ENCODE assay signal across 37 cellular contexts in genomic region chr17:60352569-60352968, GRCh38.
"Had no signal": no experiment of that assay in that cellular context is flagged by ENCODE, and none has a peak within 500 bp of the region (broad histone marks: within the 10 kb centered on the region; RNA-seq: fewer than 3 reads in every experiment).

No MANE protein-coding gene starts in this region.

- H3K9me3 Mint-ChIP-seq: activated CD8-positive, alpha-beta T cell treated with anti-CD3 and anti-CD28 coated beads for 36 hours; activated naive CD4-positive, alpha-beta T cell treated with anti-CD3 and anti-CD28 coated beads for 36 hours; activated naive CD8-positive, alpha-beta T cell treated with anti-CD3 and anti-CD28 coated beads, Interleukin-2, amount 50 U/mL, for 24 hours; T-helper 1 cell treated with Interleukin-12 subunit alpha and Interleukin-12 subunit beta and Interleukin-4 antibody, amounts not matched to agents 30 μg/mL and 1 μg/mL, for 36 hours had no signal

- H3K4me1 ChIP-seq: colonic mucosa had no signal

- H3K27ac ChIP-seq: adrenal gland, body of pancreas, cardiac muscle cell, colonic mucosa, epithelial cell of prostate, esophagus squamous epithelium, gastroesophageal sphincter, heart right ventricle had no signal

- H3K4me3 ChIP-seq: adrenal gland, body of pancreas, cardiac muscle cell, colonic mucosa, esophagus squamous epithelium, gastroesophageal sphincter, heart right ventricle had no signal

- H3K4me3 Mint-ChIP-seq: activated B cell treated with CpG ODN at 0.5 μM for 24 hours; activated CD8-positive, alpha-beta memory T cell treated with anti-CD3 and anti-CD28 coated beads, Interleukin-2, amount 10 ng/mL, durations not matched to agents 7 days and 5 days; activated CD8-positive, alpha-beta T cell treated with anti-CD3 and anti-CD28 coated beads for 36 hours; activated naive CD4-positive, alpha-beta T cell treated with anti-CD3 and anti-CD28 coated beads for 36 hours; activated naive CD4-positive, alpha-beta T cell treated with anti-CD3 and anti-CD28 coated beads, Interleukin-2, amount 50 U/mL, for 24 hours; activated naive CD8-positive, alpha-beta T cell treated with anti-CD3 and anti-CD28 coated beads for 36 hours; activated naive CD8-positive, alpha-beta T cell treated with anti-CD3 and anti-CD28 coated beads, Interleukin-2, amount 50 U/mL, for 24 hours; activated T-helper 1 cell treated with anti-CD3 and anti-CD28 coated beads, Interleukin-12 subunit alpha, Interleukin-12 subunit beta, Interleukin-2, Interleukin-4 antibody, amounts not matched to agents 30 ng/mL and 10 ng/mL and 1 ng/mL, durations not matched to agents 14 hours and 24 hours and 36 hours; T-cell; T-helper 1 cell treated with Interleukin-12 subunit alpha and Interleukin-12 subunit beta and Interleukin-4 antibody, amounts not matched to agents 30 μg/mL and 1 μg/mL, for 36 hours; T-helper 2 cell treated with Interferon-gamma antibody and Interleukin-4, amounts not matched to agents 5 μg/mL and 100 μg/mL, for 36 hours had no signal

- H3K9me3 ChIP-seq: adrenal gland, body of pancreas, colonic mucosa, esophagus squamous epithelium, gastroesophageal sphincter had no signal

- ATAC-seq: activated CD4-positive, CD25-positive, alpha-beta regulatory T cell treated with anti-CD3 and anti-CD28 coated beads, Interleukin-2, amount 50 U/mL, for 24 hours; activated CD8-positive, alpha-beta memory T cell treated with anti-CD3 and anti-CD28 coated beads, Interleukin-2, amount 10 ng/mL, durations not matched to agents 7 days and 5 days; activated CD8-positive, alpha-beta T cell treated with anti-CD3 and anti-CD28 coated beads for 36 hours; activated naive CD8-positive, alpha-beta T cell treated with anti-CD3 and anti-CD28 coated beads, Interleukin-2, amount 50 U/mL, for 24 hours; body of pancreas; gastroesophageal sphincter; heart right ventricle; T-cell had no signal

- H3K36me3 ChIP-seq: adrenal gland, cardiac muscle cell, colonic mucosa, esophagus squamous epithelium, gastroesophageal sphincter, heart right ventricle had no signal

- H3K27ac Mint-ChIP-seq: activated B cell treated with CpG ODN at 0.5 μM for 24 hours; activated CD8-positive, alpha-beta memory T cell treated with anti-CD3 and anti-CD28 coated beads, Interleukin-2, amount 10 ng/mL, durations not matched to agents 7 days and 5 days; activated CD8-positive, alpha-beta T cell treated with anti-CD3 and anti-CD28 coated beads for 36 hours; activated naive CD4-positive, alpha-beta T cell treated with anti-CD3 and anti-CD28 coated beads for 36 hours; activated naive CD4-positive, alpha-beta T cell treated with anti-CD3 and anti-CD28 coated beads, Interleukin-2, amount 50 U/mL, for 24 hours; activated naive CD8-positive, alpha-beta T cell treated with anti-CD3 and anti-CD28 coated beads for 36 hours; activated naive CD8-positive, alpha-beta T cell treated with anti-CD3 and anti-CD28 coated beads, Interleukin-2, amount 50 U/mL, for 24 hours; activated T-helper 1 cell treated with anti-CD3 and anti-CD28 coated beads, Interleukin-12 subunit alpha, Interleukin-12 subunit beta, Interleukin-2, Interleukin-4 antibody, amounts not matched to agents 30 ng/mL and 10 ng/mL and 1 ng/mL, durations not matched to agents 14 hours and 24 hours and 36 hours; activated T-helper 2 cell treated with anti-CD3 and anti-CD28 coated beads, Interferon-gamma antibody, Interleukin-2, Interleukin-4, amounts not matched to agents 10 μg/mL and 5 μg/mL and 100 μg/mL, durations not matched to agents 14 hours and 24 hours and 36 hours; T-cell; T-helper 1 cell treated with Interleukin-12 subunit alpha and Interleukin-12 subunit beta and Interleukin-4 antibody, amounts not matched to agents 30 μg/mL and 1 μg/mL, for 36 hours; T-helper 2 cell treated with Interferon-gamma antibody and Interleukin-4, amounts not matched to agents 5 μg/mL and 100 μg/mL, for 36 hours had no signal

- H3K27me3 ChIP-seq: adrenal gland, body of pancreas, cardiac muscle cell, colonic mucosa, esophagus squamous epithelium, gastroesophageal sphincter, heart right ventricle had no signal

- FAIRE-seq: endometrium, endothelial cell of umbilical vein had no signal

- H3K27me3 Mint-ChIP-seq: activated B cell treated with CpG ODN at 0.5 μM for 24 hours; activated CD8-positive, alpha-beta memory T cell treated with anti-CD3 and anti-CD28 coated beads, Interleukin-2, amount 10 ng/mL, durations not matched to agents 7 days and 5 days; activated CD8-positive, alpha-beta T cell treated with anti-CD3 and anti-CD28 coated beads for 36 hours; activated naive CD4-positive, alpha-beta T cell treated with anti-CD3 and anti-CD28 coated beads, Interleukin-2, amount 50 U/mL, for 24 hours; activated naive CD8-positive, alpha-beta T cell treated with anti-CD3 and anti-CD28 coated beads for 36 hours; activated naive CD8-positive, alpha-beta T cell treated with anti-CD3 and anti-CD28 coated beads, Interleukin-2, amount 50 U/mL, for 24 hours; T-cell had no signal

- DNase-seq: activated B cell treated with CpG ODN at 0.5 μM for 24 hours; activated CD4-positive, alpha-beta T cell treated with anti-CD3 and anti-CD28 coated beads for 48 hours; activated CD4-positive, alpha-beta T cell treated with anti-CD3 and anti-CD28 coated beads, Interleukin-2, amount 50 U/mL, for 1 hour; activated CD4-positive, alpha-beta T cell treated with anti-CD3 and anti-CD28 coated beads, Interleukin-2, amount 50 U/mL, for 48 hours; activated CD8-positive, alpha-beta memory T cell treated with anti-CD3 and anti-CD28 coated beads, Interleukin-2, amount 10 ng/mL, durations not matched to agents 7 days and 5 days; activated CD8-positive, alpha-beta memory T cell treated with anti-CD3 and anti-CD28 coated beads, Interleukin-2, amount 50 U/mL, for 4 hours; activated CD8-positive, alpha-beta T cell treated with anti-CD3 and anti-CD28 coated beads for 36 hours; activated effector memory CD4-positive, alpha-beta T cell treated with anti-CD3 and anti-CD28 coated beads, Interleukin-2, amount 50 U/mL, for 16 hours; activated naive CD4-positive, alpha-beta T cell treated with anti-CD3 and anti-CD28 coated beads for 36 hours; activated naive CD8-positive, alpha-beta T cell treated with anti-CD3 and anti-CD28 coated beads for 36 hours; activated naive CD8-positive, alpha-beta T cell treated with anti-CD3 and anti-CD28 coated beads, Interleukin-2, amount 50 U/mL, for 24 hours; activated T-cell treated with anti-CD3 and anti-CD28 coated beads, Interleukin-2, amount 50 U/mL, for 1 hour; activated T-cell treated with anti-CD3 and anti-CD28 coated beads, Interleukin-2, amount 50 U/mL, for 48 hours; adrenal gland; amygdala; aorta; body of pancreas; central memory CD4-positive, alpha-beta T cell; cerebellar nuclear complex; colonic mucosa; effector CD8-positive, alpha-beta T cell; esophagus squamous epithelium; foreskin melanocyte; heart right ventricle; T-cell; T1000 had no signal
